Comparison of ENCODE assay signal across 39 cellular contexts in the genomic region with DNA sequence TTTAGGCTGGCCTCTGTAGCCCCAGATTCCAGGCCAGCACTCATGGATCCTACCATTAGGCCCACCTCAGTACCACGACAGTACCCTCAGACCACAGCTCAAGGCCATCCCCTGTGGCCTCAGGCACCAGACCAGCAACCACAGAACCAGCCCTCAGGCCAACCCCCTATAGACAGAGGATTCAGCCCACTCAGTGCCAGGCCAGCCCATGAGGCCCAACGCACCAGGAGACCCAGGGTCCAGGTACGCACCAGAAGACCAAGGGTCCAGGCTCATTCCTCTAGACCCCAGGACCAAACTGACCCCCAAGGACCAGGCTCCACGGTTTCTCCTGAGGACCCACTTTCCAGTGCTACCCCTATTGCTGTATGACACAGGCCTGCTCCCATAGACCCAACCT. TPM values are rescaled to one million over a fixed set of nuclear protein-coding genes. Genes with fewer than 3 reads are reported as not detected.
"Had no signal": no experiment of that assay in that cellular context is flagged by ENCODE, and none has a peak within 500 bp of the region (broad histone marks: within the 10 kb centered on the region; RNA-seq: fewer than 3 reads in every experiment).

No MANE protein-coding gene starts in this region.

- H3K9me3 Mint-ChIP-seq: activated B cell treated with CpG ODN at 0.5 μM for 24 hours; activated CD4-positive, alpha-beta memory T cell treated with anti-CD3 and anti-CD28 coated beads for 36 hours; activated CD4-positive, alpha-beta T cell treated with anti-CD3 and anti-CD28 coated beads, Interleukin-2, amount 10 ng/mL, durations not matched to agents 24 days and 14 days; activated CD8-positive, alpha-beta T cell treated with anti-CD3 and anti-CD28 coated beads for 36 hours; activated naive CD4-positive, alpha-beta T cell treated with anti-CD3 and anti-CD28 coated beads for 36 hours; activated naive CD4-positive, alpha-beta T cell treated with anti-CD3 and anti-CD28 coated beads, Interleukin-2, amount 50 U/mL, for 72 hours; activated naive CD8-positive, alpha-beta T cell treated with anti-CD3 and anti-CD28 coated beads for 36 hours; activated T-cell treated with anti-CD3 and anti-CD28 coated beads, Interleukin-2, amount 50 U/mL, for 4 hours; activated T-cell treated with anti-CD3 and anti-CD28 coated beads, Interleukin-2, amount 50 U/mL, for 72 hours; activated T-helper 1 cell treated with anti-CD3 and anti-CD28 coated beads, Interleukin-12 subunit alpha, Interleukin-12 subunit beta, Interleukin-2, Interleukin-4 antibody, amounts not matched to agents 30 ng/mL and 10 ng/mL and 1 ng/mL, durations not matched to agents 14 hours and 24 hours and 36 hours; activated T-helper 17 cell treated with anti-CD3 and anti-CD28 coated beads, Interleukin-2, amount 50 U/mL, for 72 hours; brain; central memory CD8-positive, alpha-beta T cell; T-helper 1 cell treated with Interleukin-12 subunit alpha and Interleukin-12 subunit beta and Interleukin-4 antibody, amounts not matched to agents 30 μg/mL and 1 μg/mL, for 36 hours; T-helper 2 cell treated with Interferon-gamma antibody and Interleukin-4, amounts not matched to agents 5 μg/mL and 100 μg/mL, for 36 hours had no signal

- H3K9me3 ChIP-seq: ascending aorta had no signal

- DNase-seq: activated B cell treated with CpG ODN at 0.5 μM for 24 hours; activated CD4-positive, alpha-beta memory T cell treated with anti-CD3 and anti-CD28 coated beads for 36 hours; activated CD4-positive, alpha-beta T cell treated with anti-CD3 and anti-CD28 coated beads for 4 hours; activated CD4-positive, alpha-beta T cell treated with anti-CD3 and anti-CD28 coated beads, Interleukin-2, amount 10 ng/mL, durations not matched to agents 24 days and 14 days; activated CD4-positive, alpha-beta T cell treated with anti-CD3 and anti-CD28 coated beads, Interleukin-2, amount 50 U/mL, for 1 hour; activated CD4-positive, alpha-beta T cell treated with anti-CD3 and anti-CD28 coated beads, Interleukin-2, amount 50 U/mL, for 4 hours; activated CD4-positive, CD25-positive, alpha-beta regulatory T cell treated with anti-CD3 and anti-CD28 coated beads, Interleukin-2, amount 50 U/mL, for 72 hours; activated CD8-positive, alpha-beta memory T cell treated with anti-CD3 and anti-CD28 coated beads, Interleukin-2, amount 50 U/mL, for 4 hours; activated CD8-positive, alpha-beta T cell treated with anti-CD3 and anti-CD28 coated beads for 36 hours; activated effector memory CD4-positive, alpha-beta T cell treated with anti-CD3 and anti-CD28 coated beads, Interleukin-2, amount 50 U/mL, for 16 hours; activated gamma-delta T cell treated with Interleukin-2 at 50 U/mL for 16 hours; activated naive CD4-positive, alpha-beta T cell; activated naive CD4-positive, alpha-beta T cell treated with anti-CD3 and anti-CD28 coated beads for 36 hours; activated naive CD4-positive, alpha-beta T cell treated with anti-CD3 and anti-CD28 coated beads, Interleukin-2, amount 50 U/mL, for 16 hours; activated naive CD8-positive, alpha-beta T cell treated with anti-CD3 and anti-CD28 coated beads for 36 hours; activated T-cell treated with anti-CD3 and anti-CD28 coated beads for 4 hours; activated T-cell treated with anti-CD3 and anti-CD28 coated beads, Interleukin-2, amount 50 U/mL, for 1 hour; activated T-cell treated with anti-CD3 and anti-CD28 coated beads, Interleukin-2, amount 50 U/mL, for 4 hours; activated T-cell treated with anti-CD3 and anti-CD28 coated beads, Interleukin-2, amount 50 U/mL, for 72 hours; amygdala; anterior cingulate cortex; caudate nucleus; cerebellar nuclear complex; T-helper 1 cell; T-helper 2 cell; T-helper 9 cell had no signal

- H3K4me3 ChIP-seq: ascending aorta, cardiac muscle cell had no signal

- ATAC-seq: activated CD8-positive, alpha-beta T cell treated with anti-CD3 and anti-CD28 coated beads for 36 hours; activated naive CD4-positive, alpha-beta T cell treated with anti-CD3 and anti-CD28 coated beads, Interleukin-2, amount 50 U/mL, for 72 hours; activated T-cell treated with anti-CD3 and anti-CD28 coated beads, Interleukin-2, amount 50 U/mL, for 4 hours; activated T-cell treated with anti-CD3 and anti-CD28 coated beads, Interleukin-2, amount 50 U/mL, for 72 hours; activated T-helper 17 cell treated with anti-CD3 and anti-CD28 coated beads, Interleukin-2, amount 50 U/mL, for 72 hours had no signal

- H3K4me3 Mint-ChIP-seq: activated B cell treated with CpG ODN at 0.5 μM for 24 hours; activated CD4-positive, alpha-beta memory T cell treated with anti-CD3 and anti-CD28 coated beads for 36 hours; activated CD4-positive, alpha-beta T cell treated with anti-CD3 and anti-CD28 coated beads, Interleukin-2, amount 10 ng/mL, durations not matched to agents 24 days and 14 days; activated CD8-positive, alpha-beta T cell treated with anti-CD3 and anti-CD28 coated beads for 36 hours; activated naive CD4-positive, alpha-beta T cell treated with anti-CD3 and anti-CD28 coated beads for 36 hours; activated naive CD8-positive, alpha-beta T cell treated with anti-CD3 and anti-CD28 coated beads for 36 hours; activated T-cell treated with anti-CD3 and anti-CD28 coated beads, Interleukin-2, amount 50 U/mL, for 4 hours; activated T-cell treated with anti-CD3 and anti-CD28 coated beads, Interleukin-2, amount 50 U/mL, for 72 hours; activated T-helper 1 cell treated with anti-CD3 and anti-CD28 coated beads, Interleukin-12 subunit alpha, Interleukin-12 subunit beta, Interleukin-2, Interleukin-4 antibody, amounts not matched to agents 30 ng/mL and 10 ng/mL and 1 ng/mL, durations not matched to agents 14 hours and 24 hours and 36 hours; activated T-helper 17 cell treated with anti-CD3 and anti-CD28 coated beads, Interleukin-2, amount 50 U/mL, for 72 hours; brain; central memory CD8-positive, alpha-beta T cell; T-helper 1 cell treated with Interleukin-12 subunit alpha and Interleukin-12 subunit beta and Interleukin-4 antibody, amounts not matched to agents 30 μg/mL and 1 μg/mL, for 36 hours; T-helper 2 cell treated with Interferon-gamma antibody and Interleukin-4, amounts not matched to agents 5 μg/mL and 100 μg/mL, for 36 hours had no signal

- H3K4me1 Mint-ChIP-seq: activated B cell treated with CpG ODN at 0.5 μM for 24 hours; activated CD4-positive, alpha-beta T cell treated with anti-CD3 and anti-CD28 coated beads, Interleukin-2, amount 10 ng/mL, durations not matched to agents 24 days and 14 days; activated naive CD8-positive, alpha-beta T cell treated with anti-CD3 and anti-CD28 coated beads for 36 hours; activated T-helper 17 cell treated with anti-CD3 and anti-CD28 coated beads, Interleukin-2, amount 50 U/mL, for 72 hours; brain; central memory CD8-positive, alpha-beta T cell had no signal

- H3K27me3 ChIP-seq: ascending aorta, cardiac muscle cell had no signal

- H3K36me3 ChIP-seq: ascending aorta, cardiac muscle cell had no signal

- H3K4me1 ChIP-seq: ascending aorta had no signal

- H3K27me3 Mint-ChIP-seq: activated B cell treated with CpG ODN at 0.5 μM for 24 hours; activated CD4-positive, alpha-beta memory T cell treated with anti-CD3 and anti-CD28 coated beads for 36 hours; activated CD4-positive, alpha-beta T cell treated with anti-CD3 and anti-CD28 coated beads, Interleukin-2, amount 10 ng/mL, durations not matched to agents 24 days and 14 days; activated CD8-positive, alpha-beta T cell treated with anti-CD3 and anti-CD28 coated beads for 36 hours; activated naive CD8-positive, alpha-beta T cell treated with anti-CD3 and anti-CD28 coated beads for 36 hours; activated T-helper 17 cell treated with anti-CD3 and anti-CD28 coated beads, Interleukin-2, amount 50 U/mL, for 72 hours; brain; central memory CD8-positive, alpha-beta T cell had no signal

- H3K27ac Mint-ChIP-seq: activated B cell treated with CpG ODN at 0.5 μM for 24 hours; activated CD4-positive, alpha-beta memory T cell treated with anti-CD3 and anti-CD28 coated beads for 36 hours; activated CD4-positive, alpha-beta T cell treated with anti-CD3 and anti-CD28 coated beads, Interleukin-2, amount 10 ng/mL, durations not matched to agents 24 days and 14 days; activated CD8-positive, alpha-beta T cell treated with anti-CD3 and anti-CD28 coated beads for 36 hours; activated naive CD4-positive, alpha-beta T cell treated with anti-CD3 and anti-CD28 coated beads for 36 hours; activated naive CD4-positive, alpha-beta T cell treated with anti-CD3 and anti-CD28 coated beads, Interleukin-2, amount 50 U/mL, for 72 hours; activated naive CD8-positive, alpha-beta T cell treated with anti-CD3 and anti-CD28 coated beads for 36 hours; activated T-cell treated with anti-CD3 and anti-CD28 coated beads, Interleukin-2, amount 50 U/mL, for 72 hours; activated T-helper 1 cell treated with anti-CD3 and anti-CD28 coated beads, Interleukin-12 subunit alpha, Interleukin-12 subunit beta, Interleukin-2, Interleukin-4 antibody, amounts not matched to agents 30 ng/mL and 10 ng/mL and 1 ng/mL, durations not matched to agents 14 hours and 24 hours and 36 hours; activated T-helper 17 cell treated with anti-CD3 and anti-CD28 coated beads, Interleukin-2, amount 50 U/mL, for 72 hours; brain; T-helper 1 cell treated with Interleukin-12 subunit alpha and Interleukin-12 subunit beta and Interleukin-4 antibody, amounts not matched to agents 30 μg/mL and 1 μg/mL, for 36 hours; T-helper 2 cell treated with Interferon-gamma antibody and Interleukin-4, amounts not matched to agents 5 μg/mL and 100 μg/mL, for 36 hours had no signal

- H3K27ac ChIP-seq: ascending aorta, cardiac muscle cell, VCaP had no signal

- H3K36me3 Mint-ChIP-seq: activated CD4-positive, alpha-beta memory T cell treated with anti-CD3 and anti-CD28 coated beads for 36 hours; activated naive CD4-positive, alpha-beta T cell treated with anti-CD3 and anti-CD28 coated beads, Interleukin-2, amount 50 U/mL, for 72 hours; activated naive CD8-positive, alpha-beta T cell treated with anti-CD3 and anti-CD28 coated beads for 36 hours; brain had no signal

RNA-seq across cellular contexts. Expression of gene MAGEC2, which starts 39.5 kb away (rescaled TPM):
- total RNA-seq: activated B cell treated with CpG ODN at 0.5 μM for 24 hours; activated CD4-positive, alpha-beta memory T cell treated with anti-CD3 and anti-CD28 coated beads for 36 hours; activated CD4-positive, alpha-beta T cell treated with anti-CD3 and anti-CD28 coated beads, Interleukin-2, amount 10 ng/mL, durations not matched to agents 24 days and 14 days; activated CD8-positive, alpha-beta memory T cell treated with anti-CD3 and anti-CD28 coated beads for 36 hours; activated CD8-positive, alpha-beta T cell treated with anti-CD3 and anti-CD28 coated beads for 36 hours; activated naive CD4-positive, alpha-beta T cell treated with anti-CD3 and anti-CD28 coated beads for 36 hours; activated naive CD4-positive, alpha-beta T cell treated with anti-CD3 and anti-CD28 coated beads, Interleukin-2, amount 50 U/mL, for 72 hours; activated naive CD8-positive, alpha-beta T cell treated with anti-CD3 and anti-CD28 coated beads for 36 hours; activated T-cell treated with anti-CD3 and anti-CD28 coated beads, Interleukin-2, amount 50 U/mL, for 4 hours; activated T-cell treated with anti-CD3 and anti-CD28 coated beads, Interleukin-2, amount 50 U/mL, for 72 hours; activated T-helper 1 cell treated with anti-CD3 and anti-CD28 coated beads, Interleukin-12 subunit alpha, Interleukin-12 subunit beta, Interleukin-2, Interleukin-4 antibody, amounts not matched to agents 30 ng/mL and 10 ng/mL and 1 ng/mL, durations not matched to agents 14 hours and 24 hours and 36 hours; activated T-helper 17 cell treated with anti-CD3 and anti-CD28 coated beads, Interleukin-2, amount 50 U/mL, for 72 hours; ascending aorta; bronchial epithelial cell; cardiac muscle cell; chondrocyte had no signal
- polyA plus RNA-seq: cardiac muscle cell had no signal
